Comparison of ENCODE assay signal across 8 cellular contexts in genomic region chr7:152158801-152159587, GRCh38.
DNase-seq lines count a peak whose midpoint lies in the region; ATAC-seq and TF ChIP-seq lines count a peak whose summit lies in the region.

No MANE protein-coding gene starts in this region.

- no peaks in the 10 kb centered on the region for H3K27me3 Mint-ChIP-seq in naive thymus-derived CD8-positive, alpha-beta T cell
- H3K27me3 Mint-ChIP-seq in osteocyte (ENCODE audit: unreplicated experiment) (no peaks in the 10 kb centered on the region), Caco-2 (ENCODE audit: insufficient read depth, unreplicated experiment) (no peaks in the 10 kb centered on the region)

- DNase-seq in NAMALWA (ENCODE audit: low spot score) (peak; percentile 98), NCI-H2171 treated with DMSO at 0.1 percent for 48 hours (lab: John Stamatoyannopoulos, UW) (no peak), osteocyte (ENCODE audit: extremely low spot score, unreplicated experiment) (no peak), left colon (no peak), Caco-2 (no peak)
- peak in 2 of 10 donors; percentile 2 to 33 for DNase-seq in naive thymus-derived CD8-positive, alpha-beta T cell

- H3K4me1 Mint-ChIP-seq in naive thymus-derived CD8-positive, alpha-beta T cell, result peaks cover 9 to 20% (median 12%) of the 10 kb centered on the region in 4 donors
- H3K4me1 Mint-ChIP-seq in osteocyte (ENCODE audit: unreplicated experiment) (no peaks in the 10 kb centered on the region), Caco-2 (ENCODE audit: low read depth, unreplicated experiment) (no peaks in the 10 kb centered on the region)

- BruUV-seq in Caco-2 (replicated peaks; lab: Mats Ljungman, UMichigan), result no TSS peak

- CTCF ChIA-PET in Caco-2 (lab: Charles Lee), result no interaction called here

- H3K36me3 ChIP-seq in Caco-2 (ENCODE audit: control insufficient read depth, insufficient read depth, low read length), result peaks cover 5% of the 10 kb centered on the region

- TF ChIP-seq CTCF in osteocyte (IDR thresholded peaks at IDR 0.05), result no peak
- no peak for TF ChIP-seq CTCF in Caco-2 (IDR thresholded peaks at IDR 0.05; ENCODE audit: insufficient read depth in 1 of 2, low read depth in 1 of 2, low read length in 1 of 2, severe bottlenecking in 1 of 2, unreplicated experiment in 1 of 2)

- H3K4me3 ChIP-seq in Caco-2 (ENCODE audit: low read depth, low read length), result no peak overlapping the region

- H3K36me3 Mint-ChIP-seq in naive thymus-derived CD8-positive, alpha-beta T cell, result peaks cover 12 to 88% (median 33%) of the 10 kb centered on the region in 3 donors
- H3K36me3 Mint-ChIP-seq in osteocyte (ENCODE audit: unreplicated experiment) (peaks cover 59% of the 10 kb centered on the region), Caco-2 (ENCODE audit: insufficient read depth, unreplicated experiment) (peaks cover 70% of the 10 kb centered on the region)

- POLR2A ChIA-PET in naive thymus-derived CD8-positive, alpha-beta T cell (lab: Charles Lee), result no interaction called here
- POLR2A ChIA-PET in Caco-2 (lab: Charles Lee), result no interaction called here

- H3K27me3 ChIP-seq in Caco-2 (replicated peaks; ENCODE audit: control insufficient read depth, insufficient read depth, low read length), result no peaks in the 10 kb centered on the region

- H3K4me1 ChIP-seq in Caco-2, result no peaks in the 10 kb centered on the region

- intact Hi-C loops in left colon (cut with DNase I, micrococcal nuclease) (no loop called here), Caco-2 (cut with micrococcal nuclease; ENCODE audit: unreplicated experiment) (no loop called here)

- H3K9me3 Mint-ChIP-seq in naive thymus-derived CD8-positive, alpha-beta T cell, result no peaks in the 10 kb centered on the region
- H3K9me3 Mint-ChIP-seq in osteocyte (ENCODE audit: unreplicated experiment), result no peaks in the 10 kb centered on the region
- no peaks in the 10 kb centered on the region for H3K9me3 Mint-ChIP-seq in Caco-2 (ENCODE audit: unreplicated experiment)

- peak overlapping the region; percentile 32 to 86 (median 69) for H3K27ac Mint-ChIP-seq in naive thymus-derived CD8-positive, alpha-beta T cell
- H3K27ac Mint-ChIP-seq in osteocyte (ENCODE audit: unreplicated experiment) (no peak overlapping the region), Caco-2 (ENCODE audit: unreplicated experiment) (no peak overlapping the region)

- peak overlapping the region in 9 of 10 donors; percentile 3 to 55 (median 35) for H3K4me3 Mint-ChIP-seq in naive thymus-derived CD8-positive, alpha-beta T cell
- no peak overlapping the region for H3K4me3 Mint-ChIP-seq in osteocyte (ENCODE audit: unreplicated experiment)
- no peak overlapping the region for H3K4me3 Mint-ChIP-seq in Caco-2 (ENCODE audit: unreplicated experiment)

- peak; percentile 93 for ATAC-seq in GM18909 (IDR thresholded peaks at IDR 0.05; ENCODE audit: poor library complexity, unreplicated experiment)
- peak; percentile 89 for ATAC-seq in HG02623 (IDR thresholded peaks at IDR 0.05; ENCODE audit: unreplicated experiment)
- ATAC-seq in naive thymus-derived CD8-positive, alpha-beta T cell, result peak; percentile 56 to 63
- no peak for ATAC-seq in left colon

- no peaks in the 10 kb centered on the region for H3K9me3 ChIP-seq in Caco-2

Comparison
In these comparisons a context has a peak if more than half of its experiments do, and no peak if none do; other contexts are left out.
1. H3K27ac Mint-ChIP-seq: peak in naive thymus-derived CD8-positive, alpha-beta T cell (10 of 10); none in osteocyte (single experiment) and Caco-2 (single experiment).
2. H3K4me3 Mint-ChIP-seq: peak in naive thymus-derived CD8-positive, alpha-beta T cell (9 of 10); none in osteocyte (single experiment) and Caco-2 (single experiment).